ENCODE assay signal across 8 cellular contexts in the genomic region with DNA sequence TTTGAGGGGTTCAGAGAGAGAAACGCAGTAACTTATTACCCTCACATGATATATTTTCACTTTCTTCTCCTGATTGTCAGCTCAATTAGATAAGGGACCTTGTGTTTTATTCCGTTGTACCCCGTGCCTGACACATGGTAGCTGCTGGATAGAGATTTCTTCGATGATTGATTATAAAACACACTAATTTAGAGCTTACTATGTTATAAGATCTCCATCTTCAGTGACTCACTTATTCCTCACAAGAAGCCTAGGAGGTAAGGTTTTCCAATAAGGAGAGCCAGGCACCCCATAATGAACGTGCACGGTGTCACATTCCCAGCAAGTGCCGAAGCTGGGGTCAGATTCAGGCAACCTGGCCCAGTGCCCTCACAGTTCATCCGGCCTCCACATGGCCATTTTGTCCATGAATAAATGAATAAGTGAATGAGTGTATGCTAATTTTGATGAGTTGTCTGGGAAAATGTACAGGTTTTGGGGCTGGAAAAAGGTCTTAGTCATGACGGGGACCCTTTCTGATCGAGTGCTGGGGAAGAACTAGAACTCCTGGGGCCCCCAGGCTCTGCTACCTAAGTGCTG.
DNase-seq lines count a peak whose midpoint lies in the region; ATAC-seq and TF ChIP-seq lines count a peak whose summit lies in the region.

No MANE protein-coding gene starts in this region.

- H3K4me3 Mint-ChIP-seq in CD4-positive, alpha-beta memory T cell = peak overlapping the region; percentile 83 to 90 (median 87)

- DNase-seq in CD4-positive, alpha-beta memory T cell = no peak
- DNase-seq in Kasumi-1 (lab: John Stamatoyannopoulos, UW) (peak; percentile 42 to 69), colonic mucosa (no peak), HuH-7 (ENCODE audit: low spot score) (no peak), NCI-H2081 (lab: John Stamatoyannopoulos, UW) (no peak), cerebellar nuclear complex (lab: John Stamatoyannopoulos, UW) (no peak)

- TF ChIP-seq CTCF in colonic mucosa (IDR thresholded peaks at IDR 0.05) = no peak

- ATAC-seq in GM19395 (IDR thresholded peaks at IDR 0.05; ENCODE audit: unreplicated experiment) = no peak

- H3K9me3 ChIP-seq in CD4-positive, alpha-beta memory T cell (ENCODE audit: control insufficient read depth in 1 of 2, low read length in 2 of 2) = no peaks in the 10 kb centered on the region
- H3K9me3 ChIP-seq in colonic mucosa (no peaks in the 10 kb centered on the region), muscle layer of colon (ENCODE audit: low read length) (no peaks in the 10 kb centered on the region)

- H3K4me3 ChIP-seq in CD4-positive, alpha-beta memory T cell (ENCODE audit: low read length in 2 of 2) = peak overlapping the region; percentile 49 to 70
- H3K4me3 ChIP-seq in colonic mucosa (peak overlapping the region; percentile 48), muscle layer of colon (ENCODE audit: low read depth in 1 of 2, low read length in 2 of 2) (peak overlapping the region; percentile 64 to 83)

- H3K4me1 ChIP-seq in CD4-positive, alpha-beta memory T cell (ENCODE audit: insufficient read depth, low read length) = peaks cover 12% of the 10 kb centered on the region
- H3K4me1 ChIP-seq in colonic mucosa (no peaks in the 10 kb centered on the region), muscle layer of colon (ENCODE audit: insufficient read depth, low read length) (no peaks in the 10 kb centered on the region)

- POLR2A ChIA-PET in CD4-positive, alpha-beta memory T cell (lab: Charles Lee; ENCODE audit: partially characterized antibody) = interaction anchor here (1.0 to 1.3 kb wide), 2 partner anchors 8 to 12 kb away, joined by 3 to 4 read pairs; no protein-coding TSS in a partner anchor

- H3K27me3 Mint-ChIP-seq in CD4-positive, alpha-beta memory T cell = peaks cover 8 to 17% of the 10 kb centered on the region in 2 donors

- H3K9ac ChIP-seq in colonic mucosa (ENCODE audit: low read depth in 2 of 2, low read length in 2 of 2) = peak overlapping the region; percentile 45 to 70
- H3K9ac ChIP-seq in muscle layer of colon (ENCODE audit: low read length) = peak overlapping the region; percentile 72

- intact Hi-C loops in CD4-positive, alpha-beta memory T cell (cut with micrococcal nuclease) = loop anchor here (1.0 to 10.0 kb wide), 2 partner anchors 79 to 827 kb away; no protein-coding TSS in a partner anchor
- intact Hi-C loops in colonic mucosa (cut with DNase I) = no loop called here

- H3K27ac ChIP-seq in CD4-positive, alpha-beta memory T cell (ENCODE audit: low read depth, low read length) = peak overlapping the region; percentile 18
- H3K27ac ChIP-seq in colonic mucosa = peak overlapping the region; percentile 73
- no peak overlapping the region for H3K27ac ChIP-seq in muscle layer of colon (ENCODE audit: low read depth, low read length)

- H3K36me3 Mint-ChIP-seq in CD4-positive, alpha-beta memory T cell = no peaks in the 10 kb centered on the region

- peak overlapping the region in 5 of 7 donors; percentile 50 to 81 (median 66) for H3K27ac Mint-ChIP-seq in CD4-positive, alpha-beta memory T cell

- no peaks in the 10 kb centered on the region for H3K36me3 ChIP-seq in CD4-positive, alpha-beta memory T cell (ENCODE audit: insufficient read depth, low read length)
- H3K36me3 ChIP-seq in colonic mucosa (no peaks in the 10 kb centered on the region), muscle layer of colon (ENCODE audit: insufficient read depth, low read length) (no peaks in the 10 kb centered on the region)

- peaks cover 0 to 2% (median 0%) of the 10 kb centered on the region in 8 donors for H3K9me3 Mint-ChIP-seq in CD4-positive, alpha-beta memory T cell

- peaks cover 6 to 19% (median 13%) of the 10 kb centered on the region in 4 donors for H3K4me1 Mint-ChIP-seq in CD4-positive, alpha-beta memory T cell

- CTCF ChIA-PET in CD4-positive, alpha-beta memory T cell (lab: Charles Lee; ENCODE audit: partially characterized antibody) = interaction anchor here (0.6 to 3.0 kb wide), 19 partner anchors 9 to 830 kb away, joined by 3 to 30 read pairs (median 5); partner anchors contain the start of gene STEAP1B

- H3K27me3 ChIP-seq in CD4-positive, alpha-beta memory T cell (ENCODE audit: insufficient read depth, low read length) = no peaks in the 10 kb centered on the region
- no peaks in the 10 kb centered on the region for H3K27me3 ChIP-seq in colonic mucosa
- no peaks in the 10 kb centered on the region for H3K27me3 ChIP-seq in muscle layer of colon (ENCODE audit: control insufficient read depth in 1 of 2, insufficient read depth in 2 of 2, low read length in 2 of 2)

Comparison
In these comparisons a context has a peak if more than half of its experiments do, and no peak if none do; other contexts are left out.
1. DNase-seq: peak in Kasumi-1 (2 of 2); none in CD4-positive, alpha-beta memory T cell (0 of 5), colonic mucosa (single experiment), HuH-7 (single experiment), NCI-H2081 (0 of 2) and cerebellar nuclear complex (0 of 2).
2. Peak in every context shown above with its lines, with median percentiles within 50 percentile points of each other: H3K4me3 ChIP-seq.